Comparison of ENCODE assay signal across 7 cellular contexts in the genomic region with DNA sequence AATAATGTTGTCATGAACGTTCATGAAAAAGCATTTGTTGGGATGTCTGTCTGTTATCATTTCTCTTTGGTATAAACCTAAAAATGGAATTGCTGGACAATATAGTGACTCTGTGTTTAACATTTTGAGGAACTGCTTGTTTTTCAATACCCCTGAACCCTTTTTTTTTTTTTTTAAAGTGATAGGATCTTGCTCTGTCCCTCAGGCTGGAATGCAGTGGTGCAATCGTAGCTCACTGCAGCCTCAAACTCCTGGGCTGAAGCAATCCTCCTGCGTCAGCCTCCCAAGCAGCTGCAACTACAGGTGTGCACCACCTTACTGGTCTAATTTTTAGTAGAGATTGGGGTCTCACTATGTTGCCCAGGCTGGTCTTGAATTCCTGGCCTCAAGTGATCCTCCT.
"Had no signal": no experiment of that assay in that cellular context is flagged by ENCODE, and none has a peak within 500 bp of the region (broad histone marks: within the 10 kb centered on the region; RNA-seq: fewer than 3 reads in every experiment).

No MANE protein-coding gene starts in this region.

- ATAC-seq: GM23338, HCT116, HepG2 had no signal

- H3K4me3 ChIP-seq: GM23338, HAP-1 had no signal

- DNase-seq: HFFc6 had no signal

- H3K27ac Mint-ChIP-seq: GM23338, HFFc6, IgD-negative memory B cell had no signal

- H3K36me3 ChIP-seq: HAP-1 had no signal

- H3K4me1 Mint-ChIP-seq: GM23338, IgD-negative memory B cell had no signal

- H3K36me3 Mint-ChIP-seq: IgD-negative memory B cell had no signal

- H3K4me1 ChIP-seq: HAP-1 had no signal

- H3K4me3 Mint-ChIP-seq: GM23338, HFFc6, IgD-negative memory B cell had no signal

- H3K27ac ChIP-seq: HL-60 had no signal
